In genomic region chr10:76429331-76429625, GRCh38 we compare ENCODE assay signal across 22 cellular contexts.
A peak's percentile ranks its signal among the peaks of the same experiment; 100 is the strongest.
DNase-seq lines count a peak whose midpoint lies in the region; ATAC-seq and TF ChIP-seq lines count a peak whose summit lies in the region.
"Had no signal": no experiment of that assay in that cellular context is flagged by ENCODE, and none has a peak within 500 bp of the region (broad histone marks: within the 10 kb centered on the region; RNA-seq: fewer than 3 reads in every experiment).

No MANE protein-coding gene starts in this region.

- no peak for TF ChIP-seq RAD21 in neural cell (conservative IDR thresholded peaks at IDR 0.05)

- H3K4me1 ChIP-seq in heart left ventricle (peaks cover 0 to 57% (median 43%) of the 10 kb centered on the region in 12 donors), aorta (ENCODE audit: control insufficient read depth in 1 of 2, insufficient read depth in 2 of 2, low read length in 2 of 2) (peaks cover 4 to 6% of the 10 kb centered on the region in 2 donors), PC-9 (replicated peaks; ENCODE audit: insufficient read depth) (peaks cover 39% of the 10 kb centered on the region)
- H3K4me1 ChIP-seq: Peyer's patch had no signal

- 73 to 89% (median 79%) methylated on average over 7 of the region's 7 CpGs for WGBS in heart left ventricle, 4 donors
- WGBS in aorta, 2 donors = 46 to 51% methylated on average over 7 of the region's 7 CpGs

- TF ChIP-seq CTCF in heart left ventricle (IDR thresholded peaks at IDR 0.05) = no peak
- no peak for TF ChIP-seq CTCF in chondrocyte (IDR thresholded peaks at IDR 0.05)
- no peak for TF ChIP-seq CTCF in neural cell (IDR thresholded peaks at IDR 0.05; ENCODE audit: poor library complexity, severe bottlenecking)
- no peak for TF ChIP-seq CTCF in PC-9 (conservative IDR thresholded peaks at IDR 0.05)
- TF ChIP-seq CTCF in CD4-positive, alpha-beta T cell (IDR thresholded peaks at IDR 0.05) = no peak

- H3K36me3 ChIP-seq in heart left ventricle (no peaks in the 10 kb centered on the region), neural cell (ENCODE audit: insufficient read depth, low read length) (no peaks in the 10 kb centered on the region), aorta (ENCODE audit: control insufficient read depth in 1 of 2, insufficient read depth in 2 of 2, low read length in 1 of 2) (no peaks in the 10 kb centered on the region), PC-9 (ENCODE audit: low read depth) (no peaks in the 10 kb centered on the region)
- H3K36me3 ChIP-seq: pancreas, Peyer's patch had no signal

- ATAC-seq in heart left ventricle = no peak
- no peak for ATAC-seq in left ventricle myocardium superior
- ATAC-seq in aorta (ENCODE audit: low FRiP score) = no peak
- no peak for ATAC-seq in CD4-positive, alpha-beta T cell (ENCODE audit: poor library complexity)
- ATAC-seq in GM21723 (IDR thresholded peaks at IDR 0.05; ENCODE audit: unreplicated experiment) = no peak
- ATAC-seq: body of pancreas; CD8-positive, alpha-beta T cell had no signal

- H3K9ac ChIP-seq in neural cell (ENCODE audit: low read length) = peak overlapping the region; percentile 18

- TF ChIP-seq EP300 in neural cell (conservative IDR thresholded peaks at IDR 0.05; ENCODE audit: poor library complexity, severe bottlenecking) = peak; percentile 54

- no peaks in the 10 kb centered on the region for H4K20me1 ChIP-seq in neural cell (ENCODE audit: insufficient read depth)
- H4K20me1 ChIP-seq in PC-9 (ENCODE audit: insufficient read depth) = no peaks in the 10 kb centered on the region

- H3K9me3 Mint-ChIP-seq in chondrocyte (ENCODE audit: low read depth) = peaks cover 4% of the 10 kb centered on the region
- no peaks in the 10 kb centered on the region for H3K9me3 Mint-ChIP-seq in CD4-positive, alpha-beta T cell
- H3K9me3 Mint-ChIP-seq: activated CD4-positive, alpha-beta T cell treated with anti-CD3 and anti-CD28 coated beads, Interleukin-2, amount 10 ng/mL, durations not matched to agents 24 days and 14 days; activated naive CD4-positive, alpha-beta T cell treated with anti-CD3 and anti-CD28 coated beads for 36 hours; CD8-positive, alpha-beta T cell had no signal

- DNase-seq in heart left ventricle (no peak), left ventricle myocardium superior (no peak), chondrocyte (ENCODE audit: low spot score) (no peak), aorta (no peak), PC-9 (no peak)
- no peak for DNase-seq in CD4-positive, alpha-beta T cell
- DNase-seq: activated CD4-positive, alpha-beta T cell treated with anti-CD3 and anti-CD28 coated beads, Interleukin-2, amount 10 ng/mL, durations not matched to agents 24 days and 14 days; activated naive CD4-positive, alpha-beta T cell treated with anti-CD3 and anti-CD28 coated beads for 36 hours; CD8-positive, alpha-beta T cell; hippocampal formation; KG1; kidney; NCI-H1048; NCI-H2171; NCI-H82; pancreas; Peyer's patch had no signal

- peak overlapping the region; percentile 24 to 91 (median 80) for H3K27ac ChIP-seq in heart left ventricle
- peak overlapping the region; percentile 54 for H3K27ac ChIP-seq in neural cell (ENCODE audit: low read length)
- H3K27ac ChIP-seq in aorta (ENCODE audit: low read depth in 1 of 2, low read length in 2 of 2) = peak overlapping the region; percentile 82 to 95
- no peak overlapping the region for H3K27ac ChIP-seq in PC-9
- H3K27ac ChIP-seq in CD4-positive, alpha-beta T cell (ENCODE audit: low read depth, low read length) = no peak overlapping the region

- H3K27me3 Mint-ChIP-seq in chondrocyte (ENCODE audit: low read depth) = no peaks in the 10 kb centered on the region
- H3K27me3 Mint-ChIP-seq in CD4-positive, alpha-beta T cell = no peaks in the 10 kb centered on the region
- H3K27me3 Mint-ChIP-seq: activated CD4-positive, alpha-beta T cell treated with anti-CD3 and anti-CD28 coated beads, Interleukin-2, amount 10 ng/mL, durations not matched to agents 24 days and 14 days had no signal

- H3K4me2 ChIP-seq in neural cell (ENCODE audit: low read length) (peak overlapping the region; percentile 45), PC-9 (no peak overlapping the region)

- peaks cover 59% of the 10 kb centered on the region for H3K4me1 Mint-ChIP-seq in chondrocyte (ENCODE audit: low read depth)
- H3K4me1 Mint-ChIP-seq in CD4-positive, alpha-beta T cell (ENCODE audit: low read depth) = no peaks in the 10 kb centered on the region
- H3K4me1 Mint-ChIP-seq: activated CD4-positive, alpha-beta T cell treated with anti-CD3 and anti-CD28 coated beads, Interleukin-2, amount 10 ng/mL, durations not matched to agents 24 days and 14 days had no signal

- H3K36me3 Mint-ChIP-seq in chondrocyte (ENCODE audit: low read depth) = peaks cover 1% of the 10 kb centered on the region
- H3K36me3 Mint-ChIP-seq in CD4-positive, alpha-beta T cell (ENCODE audit: low read depth) = no peaks in the 10 kb centered on the region
- H3K36me3 Mint-ChIP-seq: CD8-positive, alpha-beta T cell had no signal

- BruUV-seq in PC-9 (replicated peaks; lab: Mats Ljungman, UMichigan) = no TSS peak

- no peaks in the 10 kb centered on the region for H3F3A ChIP-seq in neural cell (ENCODE audit: insufficient read depth, low read length, poor library complexity, severe bottlenecking)
- peaks cover 20% of the 10 kb centered on the region; the same call in 1 of the 2 replicates for H3F3A ChIP-seq in PC-9 (ENCODE audit: insufficient read depth, low read depth)

- CTCF ChIA-PET in PC-9 (lab: Charles Lee) = interaction anchor here (0.7 kb wide), 2 partner anchors 50 to 1197 kb away, joined by 3 read pairs; no protein-coding TSS in a partner anchor
- CTCF ChIA-PET in CD4-positive, alpha-beta T cell (lab: Charles Lee) = no interaction called here

- POLR2A ChIA-PET in PC-9 (lab: Charles Lee; ENCODE audit: unreplicated experiment) = no interaction called here
- POLR2A ChIA-PET in CD4-positive, alpha-beta T cell (lab: Charles Lee) = no interaction called here

- peak overlapping the region; percentile 11 for H3K4me3 Mint-ChIP-seq in chondrocyte (ENCODE audit: unreplicated experiment)
- no peak overlapping the region for H3K4me3 Mint-ChIP-seq in CD4-positive, alpha-beta T cell
- H3K4me3 Mint-ChIP-seq: activated CD4-positive, alpha-beta T cell treated with anti-CD3 and anti-CD28 coated beads, Interleukin-2, amount 10 ng/mL, durations not matched to agents 24 days and 14 days; activated naive CD4-positive, alpha-beta T cell treated with anti-CD3 and anti-CD28 coated beads for 36 hours; CD8-positive, alpha-beta T cell had no signal

- intact Hi-C loops in heart left ventricle (cut with DNase I) (no loop called here), left ventricle myocardium superior (cut with micrococcal nuclease) (no loop called here), aorta (cut with DNase I) (no loop called here), PC-9 (cut with micrococcal nuclease; ENCODE audit: unreplicated experiment) (no loop called here)
- intact Hi-C loops in CD4-positive, alpha-beta T cell (cut with DNase I, micrococcal nuclease) = no loop called here

- TF ChIP-seq POLR2A in heart left ventricle (IDR thresholded peaks at IDR 0.05) = no peak

- H3K79me2 ChIP-seq in neural cell (replicated peaks; ENCODE audit: insufficient read depth, low read length) (no peaks in the 10 kb centered on the region), PC-9 (ENCODE audit: low read depth) (no peaks in the 10 kb centered on the region)

- H3K4me3 ChIP-seq in heart left ventricle (peak overlapping the region in 1 of 12 donors; percentile 12), neural cell (ENCODE audit: low read length) (peak overlapping the region; percentile 51), aorta (ENCODE audit: low read length in 2 of 2) (no peak overlapping the region), PC-9 (no peak overlapping the region)
- H3K4me3 ChIP-seq: A549, body of pancreas, Peyer's patch, skin epidermis had no signal

- H2AFZ ChIP-seq in neural cell (ENCODE audit: low read depth, low read length) (no peak overlapping the region), PC-9 (no peak overlapping the region)

- no peaks in the 10 kb centered on the region for H3K9me2 ChIP-seq in neural cell (ENCODE audit: insufficient read depth, low read length)
- no peaks in the 10 kb centered on the region for H3K9me2 ChIP-seq in PC-9 (ENCODE audit: insufficient read depth)

- no peaks in the 10 kb centered on the region for H3K9me3 ChIP-seq in heart left ventricle
- H3K9me3 ChIP-seq in neural cell (ENCODE audit: low read length) = no peaks in the 10 kb centered on the region
- no peaks in the 10 kb centered on the region for H3K9me3 ChIP-seq in aorta (ENCODE audit: control insufficient read depth, low read length)
- no peaks in the 10 kb centered on the region for H3K9me3 ChIP-seq in PC-9 (ENCODE audit: insufficient read depth, low read depth)
- H3K9me3 ChIP-seq in CD4-positive, alpha-beta T cell (ENCODE audit: control insufficient read depth, low read length) = no peaks in the 10 kb centered on the region
- H3K9me3 ChIP-seq: A549, body of pancreas, pancreas, Peyer's patch had no signal

- H3K27me3 ChIP-seq in heart left ventricle (no peaks in the 10 kb centered on the region), neural cell (ENCODE audit: insufficient read depth, low read depth, low read length) (no peaks in the 10 kb centered on the region), aorta (ENCODE audit: control insufficient read depth in 1 of 2, insufficient read depth in 2 of 2, low read length in 1 of 2) (no peaks in the 10 kb centered on the region), PC-9 (ENCODE audit: insufficient read depth, low read depth) (no peaks in the 10 kb centered on the region)
- H3K27me3 ChIP-seq in CD4-positive, alpha-beta T cell (ENCODE audit: control insufficient read depth, insufficient read depth, low read length) = no peaks in the 10 kb centered on the region
- H3K27me3 ChIP-seq: body of pancreas, pancreas, Peyer's patch had no signal

- peak overlapping the region; percentile 88 for H3K27ac Mint-ChIP-seq in chondrocyte (ENCODE audit: unreplicated experiment)
- H3K27ac Mint-ChIP-seq in CD4-positive, alpha-beta T cell = no peak overlapping the region
- H3K27ac Mint-ChIP-seq: activated CD4-positive, alpha-beta T cell treated with anti-CD3 and anti-CD28 coated beads, Interleukin-2, amount 10 ng/mL, durations not matched to agents 24 days and 14 days; activated naive CD4-positive, alpha-beta T cell treated with anti-CD3 and anti-CD28 coated beads for 36 hours; CD8-positive, alpha-beta T cell had no signal

TF ChIP-seq in neural cell, 6 proteins besides CTCF, POLR2A, EP300 and RAD21:
- peak; percentile 37 for TF ChIP-seq POLR2AphosphoS5 (IDR thresholded peaks at IDR 0.05)
- TF ChIP-seq EZH2 (IDR thresholded peaks at IDR 0.05; ENCODE audit: borderline replicate concordance, insufficient read depth, low read length, poor library complexity, severe bottlenecking) = no peak
- TF ChIP-seq SMC3 (conservative IDR thresholded peaks at IDR 0.05; ENCODE audit: poor library complexity) = no peak

Comparison
In these comparisons a context has a peak if more than half of its experiments do, and no peak if none do; other contexts are left out.
1. H3K27ac ChIP-seq: peak in heart left ventricle (12 of 12), neural cell (single experiment) and aorta (2 of 2); none in PC-9 (single experiment) and CD4-positive, alpha-beta T cell (single experiment).